22 cellular contexts compared by ENCODE assay signal in genomic region chr6:45722876-45723275, GRCh38.
"Had no signal": no experiment of that assay in that cellular context is flagged by ENCODE, and none has a peak within 500 bp of the region (broad histone marks: within the 10 kb centered on the region; RNA-seq: fewer than 3 reads in every experiment).

No MANE protein-coding gene starts in this region.

- H3K36me3 ChIP-seq: colonic mucosa, heart right ventricle, tibial artery had no signal

- ATAC-seq: activated CD8-positive, alpha-beta T cell treated with anti-CD3 and anti-CD28 coated beads, Interleukin-2, amount 10 ng/mL, durations not matched to agents 7 days and 5 days; activated T-cell treated with anti-CD3 and anti-CD28 coated beads, Interleukin-2, amount 50 U/mL, for 4 hours; esophagus mucosa; heart right ventricle; left cardiac atrium had no signal

- H3K4me3 Mint-ChIP-seq: activated B cell treated with CpG ODN at 0.5 μM for 24 hours; activated CD8-positive, alpha-beta T cell treated with anti-CD3 and anti-CD28 coated beads, Interleukin-2, amount 10 ng/mL, durations not matched to agents 7 days and 5 days; activated naive CD4-positive, alpha-beta T cell treated with anti-CD3 and anti-CD28 coated beads for 36 hours; activated T-cell treated with anti-CD3 and anti-CD28 coated beads, Interleukin-2, amount 50 U/mL, for 4 hours; central memory CD8-positive, alpha-beta T cell had no signal

- H3K27me3 ChIP-seq: colonic mucosa, heart right ventricle, tibial artery had no signal

- H3K27me3 Mint-ChIP-seq: activated B cell treated with CpG ODN at 0.5 μM for 24 hours; central memory CD8-positive, alpha-beta T cell had no signal

- H3K9me3 ChIP-seq: colonic mucosa, tibial artery had no signal

- H3K4me1 ChIP-seq: colonic mucosa, heart right ventricle, tibial artery had no signal

- H3K36me3 Mint-ChIP-seq: brain had no signal

- H3K4me3 ChIP-seq: colonic mucosa, heart right ventricle, tibial artery had no signal

- FAIRE-seq: endometrium, urothelium cell line had no signal

- H3K9me3 Mint-ChIP-seq: activated T-cell treated with anti-CD3 and anti-CD28 coated beads, Interleukin-2, amount 50 U/mL, for 4 hours had no signal

- H3K4me1 Mint-ChIP-seq: activated B cell treated with CpG ODN at 0.5 μM for 24 hours; central memory CD8-positive, alpha-beta T cell had no signal

- H3K27ac Mint-ChIP-seq: activated B cell treated with CpG ODN at 0.5 μM for 24 hours; activated CD8-positive, alpha-beta T cell treated with anti-CD3 and anti-CD28 coated beads, Interleukin-2, amount 10 ng/mL, durations not matched to agents 7 days and 5 days; activated naive CD4-positive, alpha-beta T cell treated with anti-CD3 and anti-CD28 coated beads for 36 hours; brain; progenitor cell of endocrine pancreas had no signal

- H3K27ac ChIP-seq: colonic mucosa, heart right ventricle, tibial artery had no signal

- DNase-seq: activated B cell treated with CpG ODN at 0.5 μM for 24 hours; activated CD4-positive, alpha-beta T cell treated with anti-CD3 and anti-CD28 coated beads for 4 hours; activated CD8-positive, alpha-beta T cell treated with anti-CD3 and anti-CD28 coated beads, Interleukin-2, amount 10 ng/mL, durations not matched to agents 7 days and 5 days; activated naive CD4-positive, alpha-beta T cell treated with anti-CD3 and anti-CD28 coated beads for 36 hours; activated T-cell treated with anti-CD3 and anti-CD28 coated beads, Interleukin-2, amount 50 U/mL, for 4 hours; colonic mucosa; heart right ventricle; left cardiac atrium; occipital lobe; stimulated activated CD4-positive, alpha-beta T cell treated with anti-CD3 and anti-CD28 coated beads, Interleukin-12 subunit alpha, Interleukin-12 subunit beta, amount 100 ng/mL, for 4 hours; stimulated activated CD4-positive, alpha-beta T cell treated with anti-CD3 and anti-CD28 coated beads, Interleukin-1b, Interleukin-23, amount 100 ng/mL, for 48 hours; stimulated activated CD8-positive, alpha-beta memory T cell treated with anti-CD3 and anti-CD28 coated beads, Interleukin-4, amount 100 ng/mL, for 48 hours; stimulated activated naive CD4-positive, alpha-beta T cell treated with Interleukin-2 at 50 U/mL for 16 hours; T-helper 1 cell; T-helper 9 cell; tibial artery had no signal
